8 cellular contexts compared by ENCODE assay signal in genomic region chr5:94968507-94969095, GRCh38.
DNase-seq lines count a peak whose midpoint lies in the region; ATAC-seq, FAIRE-seq and TF ChIP-seq lines count a peak whose summit lies in the region.

No MANE protein-coding gene starts in this region.

- TF ChIP-seq CTCF in HEK293 (tag by site-specific recombination; IDR thresholded peaks at IDR 0.05) (no peak), RWPE1 (conservative IDR thresholded peaks at IDR 0.05; ENCODE audit: low read depth) (peak; percentile 87), H1 (IDR thresholded peaks at IDR 0.05; ENCODE audit: control extremely low read depth in 1 of 3, insufficient read depth in 1 of 3, low read depth in 1 of 3, low read length in 3 of 3) (peak in 2 of 3 experiments; percentile 72 to 81; a peak in 3 of 4 replicates)

- no peak overlapping the region for H3K56ac ChIP-seq in H1 (replicated peaks; ENCODE audit: insufficient read length, low read depth, low read length)

- no peak overlapping the region for H4K5ac ChIP-seq in H1 (ENCODE audit: insufficient read length, low read depth, low read length)

- no peak overlapping the region for H2BK12ac ChIP-seq in H1 (ENCODE audit: low read depth, low read length)

- peak; percentile 97 for FAIRE-seq in H1 (lab: Jason Lieb, UNC)

- 31% methylated on average over 5 of the region's 5 CpGs; no CpG with 5 or more reads in 1 of the 2 experiments for WGBS in H1 (ENCODE audit: extremely low coverage in 1 of 2, insufficient coverage in 1 of 2, insufficient read length in 1 of 2, insufficient replicate concordance in 2 of 2, low coverage in 1 of 2, low lambda C conversion rate in 2 of 2, missing lambda C conversion rate in 1 of 2), 2 experiments

- H2AK5ac ChIP-seq in H1 (ENCODE audit: low read depth, low read length) = no peak overlapping the region

- H3K4me3 Mint-ChIP-seq in memory B cell = no peak overlapping the region

- CTCF ChIA-PET in HEK293 (lab: Yijun Ruan, JAX) (interaction anchor here (0.6 to 2.6 kb wide), 20 partner anchors 10 to 1369 kb away, joined by 3 to 14 read pairs (median 4); no protein-coding TSS in a partner anchor), RWPE1 (lab: Yijun Ruan, JAX) (interaction anchor here (0.5 to 2.1 kb wide), 20 partner anchors 9 to 1384 kb away, joined by 3 to 11 read pairs (median 3); no protein-coding TSS in a partner anchor), H1 (lab: Charles Lee; ENCODE audit: partially characterized antibody) (interaction anchor here (0.6 to 3.8 kb wide), 40 partner anchors 10 to 879 kb away, joined by 3 to 29 read pairs (median 4); no protein-coding TSS in a partner anchor)

- TF ChIP-seq POLR2A in H1 (IDR thresholded peaks at IDR 0.05; ENCODE audit: control extremely low read depth in 1 of 2, low read depth in 2 of 2, low read length in 2 of 2) = no peak

- H3K4me1 Mint-ChIP-seq in memory B cell = peaks cover 2% of the 10 kb centered on the region

- H2BK20ac ChIP-seq in H1 (ENCODE audit: low read length) = no peak overlapping the region

- no peaks in the 10 kb centered on the region for H3K27me3 Mint-ChIP-seq in memory B cell

- H4K91ac ChIP-seq in H1 (replicated peaks; ENCODE audit: insufficient read length, low read length) = no peak overlapping the region

- peak; percentile 3 to 7 for DNase-seq in stimulated activated CD4-positive, alpha-beta T cell treated with anti-CD3 and anti-CD28 coated beads, Interleukin-2, amount 100 ng/mL, for 48 hours
- no peak for DNase-seq in stimulated activated CD4-positive, alpha-beta T cell treated with anti-CD3 and anti-CD28 coated beads, Interleukin-12 subunit alpha, Interleukin-12 subunit beta, amount 100 ng/mL, for 4 hours
- DNase-seq in NAMALWA (ENCODE audit: low spot score) = peak; percentile 87
- DNase-seq in RWPE1 (ENCODE audit: low spot score) = peak; percentile 52
- no peak for DNase-seq in H1 (ENCODE audit: low read depth in 1 of 2, low spot score in 2 of 2)
- DNase-seq in memory B cell (ENCODE audit: low spot score in 2 of 2) = peak in 1 of 2 donors; percentile 12
- no peak for DNase-seq in GM19240 (ENCODE audit: insufficient read length, low spot score)

- no peaks in the 10 kb centered on the region for H3K79me2 ChIP-seq in H1 (ENCODE audit: control insufficient read depth in 1 of 2, insufficient read depth in 2 of 2, low read length in 2 of 2)

- H3K4me3 ChIP-seq in HEK293 (ENCODE audit: low read depth, low read length) (no peak overlapping the region), H1 (ENCODE audit: extremely low read depth in 1 of 4, insufficient read depth in 2 of 4, low read depth in 3 of 4, low read length in 4 of 4) (no peak overlapping the region)

- no peak overlapping the region for H3K27ac ChIP-seq in HEK293 (ENCODE audit: extremely low read depth, low read depth, low read length)
- H3K27ac ChIP-seq in RWPE1 = no peak overlapping the region
- H3K27ac ChIP-seq in H1 (ENCODE audit: low read depth, low read length) = no peak overlapping the region

- no peak overlapping the region for H4K8ac ChIP-seq in H1 (ENCODE audit: extremely low read depth, insufficient read depth, low read length)

- H3K9ac ChIP-seq in H1 (replicated peaks in 1 of 4; ENCODE audit: extremely low read depth in 1 of 4, low read depth in 3 of 4, low read length in 3 of 4) = no peak overlapping the region

- TF ChIP-seq EP300 in H1 (IDR thresholded peaks at IDR 0.05; ENCODE audit: borderline replicate concordance in 1 of 2, low read depth in 2 of 2, low read length in 2 of 2) = no peak

- H3K79me1 ChIP-seq in H1 (ENCODE audit: low read depth, low read length) = no peaks in the 10 kb centered on the region

- POLR2A ChIA-PET in HEK293 (lab: Yijun Ruan, JAX) = no interaction called here
- POLR2A ChIA-PET in RWPE1 (lab: Yijun Ruan, JAX; ENCODE audit: low non-redundant PET) = no interaction called here
- POLR2A ChIA-PET in H1 (lab: Charles Lee; ENCODE audit: partially characterized antibody) = no interaction called here

- H2BK5ac ChIP-seq in H1 (ENCODE audit: low read depth, low read length) = no peak overlapping the region

- no peak overlapping the region for H2AFZ ChIP-seq in H1 (ENCODE audit: low read length)

- H3K4me1 ChIP-seq in HEK293 (ENCODE audit: control insufficient read depth, insufficient read depth, low read length) (no peaks in the 10 kb centered on the region), H1 (replicated peaks in 1 of 4; ENCODE audit: control insufficient read depth in 3 of 4, insufficient read depth in 4 of 4, low read length in 3 of 4) (no peaks in the 10 kb centered on the region)

- H4K20me1 ChIP-seq in H1 (replicated peaks in 1 of 2; ENCODE audit: control insufficient read depth in 1 of 2, insufficient read depth in 2 of 2, low read length in 2 of 2) = no peaks in the 10 kb centered on the region

- no peak overlapping the region for H3K23ac ChIP-seq in H1 (ENCODE audit: insufficient read length)

- no peak overlapping the region for H3K4ac ChIP-seq in H1 (replicated peaks; ENCODE audit: insufficient read length, low read depth, low read length)

- H3K9me3 ChIP-seq in HEK293 (ENCODE audit: control insufficient read depth, insufficient read depth, low read depth, low read length) (no peaks in the 10 kb centered on the region), H1 (ENCODE audit: insufficient read depth in 2 of 2, low read depth in 1 of 2, low read length in 1 of 2) (no peaks in the 10 kb centered on the region)

- peak; percentile 90 to 92 for TF ChIP-seq RAD21 in H1 (IDR thresholded peaks at IDR 0.05 in 1 of 2, conservative IDR thresholded peaks at IDR 0.05 in 1 of 2; ENCODE audit: low read depth in 2 of 2, low read length in 2 of 2)

- no peaks in the 10 kb centered on the region for H3K36me3 Mint-ChIP-seq in memory B cell

- peak; percentile 44 for ATAC-seq in memory B cell (ENCODE audit: low read depth)

- H3K36me3 ChIP-seq in HEK293 (ENCODE audit: control insufficient read depth in 2 of 2, insufficient read depth in 1 of 2, low read length in 2 of 2) (no peaks in the 10 kb centered on the region), H1 (ENCODE audit: control insufficient read depth in 2 of 4, insufficient read depth in 4 of 4, low read length in 3 of 4) (no peaks in the 10 kb centered on the region)

- no peak overlapping the region for H2BK120ac ChIP-seq in H1 (replicated peaks; ENCODE audit: low read depth, low read length)

- H3K18ac ChIP-seq in H1 (ENCODE audit: extremely low read depth, low read length) = no peak overlapping the region

- H3K4me2 ChIP-seq in H1 (ENCODE audit: insufficient read depth in 1 of 2, low read depth in 2 of 2, low read length in 2 of 2) = no peak overlapping the region

- no peaks in the 10 kb centered on the region for H3K23me2 ChIP-seq in H1 (ENCODE audit: low read depth, low read length)

- no peak overlapping the region for H3K14ac ChIP-seq in H1 (ENCODE audit: insufficient read length)

- H3K27me3 ChIP-seq in H1 (replicated peaks in 1 of 4; ENCODE audit: control insufficient read depth in 3 of 4, extremely low read depth in 1 of 4, insufficient read depth in 3 of 4, low read length in 3 of 4) = no peaks in the 10 kb centered on the region

- no peaks in the 10 kb centered on the region for H3K9me3 Mint-ChIP-seq in memory B cell

- H2BK15ac ChIP-seq in H1 (ENCODE audit: low read length) = no peak overlapping the region

- H3K27ac Mint-ChIP-seq in memory B cell = no peak overlapping the region

TF ChIP-seq in HEK293, 187 proteins besides CTCF, POLR2A, EP300 and RAD21:
- TF ChIP-seq ZNF521 (tag by site-specific recombination; IDR thresholded peaks at IDR 0.05) (no peak), ZNF654 (tag by site-specific recombination; IDR thresholded peaks at IDR 0.05; ENCODE audit: low read depth) (peak; percentile 84), ZNF660 (tag by site-specific recombination; IDR thresholded peaks at IDR 0.05) (peak; percentile 75)

TF ChIP-seq in H1, 55 proteins besides CTCF, POLR2A, EP300 and RAD21:
- TF ChIP-seq SIRT6 (IDR thresholded peaks at IDR 0.05; ENCODE audit: low read length) (no peak), CBX5 (IDR thresholded peaks at IDR 0.05; ENCODE audit: low read depth, low read length) (no peak), MAX (IDR thresholded peaks at IDR 0.05) (no peak), RFX5 (IDR thresholded peaks at IDR 0.05; ENCODE audit: borderline replicate concordance, low read depth, low read length) (no peak), MAFK (IDR thresholded peaks at IDR 0.05; ENCODE audit: low read depth, low read length) (no peak), CEBPB (IDR thresholded peaks at IDR 0.05; ENCODE audit: low read depth, low read length) (0 out of 2 replicates have a peak, but pooled peaks have one; percentile 36), KDM5A (IDR thresholded peaks at IDR 0.05; ENCODE audit: low read length) (no peak), TAF1 (IDR thresholded peaks at IDR 0.05; ENCODE audit: low read depth, low read length) (no peak)

Comparison
In these comparisons a context has a peak if more than half of its experiments do, and no peak if none do; other contexts are left out.
1. DNase-seq: peak in stimulated activated CD4-positive, alpha-beta T cell treated with anti-CD3 and anti-CD28 coated beads, Interleukin-2, amount 100 ng/mL, for 48 hours (2 of 2), NAMALWA (single experiment) and RWPE1 (single experiment); none in stimulated activated CD4-positive, alpha-beta T cell treated with anti-CD3 and anti-CD28 coated beads, Interleukin-12 subunit alpha, Interleukin-12 subunit beta, amount 100 ng/mL, for 4 hours (single experiment), H1 (0 of 2) and GM19240 (single experiment).